8 cellular contexts compared by ENCODE assay signal in the genomic region with DNA sequence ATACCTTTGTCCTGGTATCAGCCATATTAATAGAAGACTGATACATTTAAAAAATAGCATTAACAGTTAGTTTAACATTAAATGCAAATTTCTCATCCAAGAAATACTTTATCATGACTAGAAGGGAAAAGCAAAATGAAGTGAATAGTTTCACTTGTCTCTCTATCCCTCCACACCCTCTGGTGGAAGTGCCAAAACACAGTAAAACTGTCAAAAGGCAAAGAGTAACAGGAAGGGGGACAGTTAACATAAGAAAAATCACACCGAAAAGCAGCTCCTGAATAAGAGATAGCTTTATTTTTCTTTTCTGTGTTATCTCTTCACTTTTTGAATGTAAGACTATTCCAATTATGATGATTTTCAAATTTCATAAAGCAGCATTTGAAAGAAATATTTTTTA.
DNase-seq lines count a peak whose midpoint lies in the region; ATAC-seq and TF ChIP-seq lines count a peak whose summit lies in the region.

No MANE protein-coding gene starts in this region.

- intact Hi-C loops in Calu3 (cut with micrococcal nuclease; ENCODE audit: unreplicated experiment) = loop anchor here (2.0 kb wide), 1 partner anchor 20 kb away; no protein-coding TSS in a partner anchor

- H3K4me1 Mint-ChIP-seq in activated CD4-positive, alpha-beta memory T cell treated with anti-CD3 and anti-CD28 coated beads, Interleukin-2, amount 10 ng/mL, durations not matched to agents 7 days and 5 days = peaks cover 5% of the 10 kb centered on the region
- peaks cover 8% of the 10 kb centered on the region for H3K4me1 Mint-ChIP-seq in Calu3 (ENCODE audit: low read depth, unreplicated experiment)

- H3K4me3 ChIP-seq in AG09309 (ENCODE audit: control insufficient read depth, low read depth, low read length) (no peak overlapping the region), foreskin fibroblast (ENCODE audit: low read depth in 1 of 2, low read length in 2 of 2) (no peak overlapping the region)

- BruUV-seq in Calu3 (replicated peaks; lab: Mats Ljungman, UMichigan) = no TSS peak

- DNase-seq in AG09309 (ENCODE audit: low read depth) (no peak), GM03348 (ENCODE audit: low spot score) (peak; percentile 22), NCI-H748 (lab: John Stamatoyannopoulos, UW; ENCODE audit: unreplicated experiment) (peak; percentile 60), foreskin fibroblast (no peak), Calu3 (no peak)
- DNase-seq in activated CD4-positive, alpha-beta memory T cell treated with anti-CD3 and anti-CD28 coated beads, Interleukin-2, amount 10 ng/mL, durations not matched to agents 7 days and 5 days = no peak

- H3K9me3 Mint-ChIP-seq in activated CD4-positive, alpha-beta memory T cell treated with anti-CD3 and anti-CD28 coated beads, Interleukin-2, amount 10 ng/mL, durations not matched to agents 7 days and 5 days = no peaks in the 10 kb centered on the region
- H3K9me3 Mint-ChIP-seq in Calu3 (ENCODE audit: low read depth, unreplicated experiment) = no peaks in the 10 kb centered on the region

- TF ChIP-seq CTCF in AG09309 (IDR thresholded peaks at IDR 0.05; ENCODE audit: control insufficient read depth, insufficient read depth, low read depth, low read length, missing control alignments) (peak; percentile 49), foreskin fibroblast (IDR thresholded peaks at IDR 0.05; ENCODE audit: low read depth, low read length) (peak; percentile 35), Calu3 (IDR thresholded peaks at IDR 0.05; ENCODE audit: unreplicated experiment) (no peak)

- no peak overlapping the region for H3K4me3 Mint-ChIP-seq in activated CD4-positive, alpha-beta memory T cell treated with anti-CD3 and anti-CD28 coated beads, Interleukin-2, amount 10 ng/mL, durations not matched to agents 7 days and 5 days
- H3K4me3 Mint-ChIP-seq in Calu3 (ENCODE audit: low read depth, unreplicated experiment) = no peak overlapping the region

- ATAC-seq in HG03175 (IDR thresholded peaks at IDR 0.05; ENCODE audit: unreplicated experiment) (no peak), HG02885 (IDR thresholded peaks at IDR 0.05; ENCODE audit: poor library complexity, unreplicated experiment) (no peak)

- H3K36me3 Mint-ChIP-seq in activated CD4-positive, alpha-beta memory T cell treated with anti-CD3 and anti-CD28 coated beads, Interleukin-2, amount 10 ng/mL, durations not matched to agents 7 days and 5 days (ENCODE audit: low read depth) = peaks cover 14% of the 10 kb centered on the region
- H3K36me3 Mint-ChIP-seq in Calu3 (ENCODE audit: insufficient read depth, unreplicated experiment) = no peaks in the 10 kb centered on the region

- no peak overlapping the region for H3K27ac Mint-ChIP-seq in activated CD4-positive, alpha-beta memory T cell treated with anti-CD3 and anti-CD28 coated beads, Interleukin-2, amount 10 ng/mL, durations not matched to agents 7 days and 5 days
- no peak overlapping the region for H3K27ac Mint-ChIP-seq in Calu3 (ENCODE audit: unreplicated experiment)

- no peaks in the 10 kb centered on the region for H3K27me3 Mint-ChIP-seq in activated CD4-positive, alpha-beta memory T cell treated with anti-CD3 and anti-CD28 coated beads, Interleukin-2, amount 10 ng/mL, durations not matched to agents 7 days and 5 days
- no peaks in the 10 kb centered on the region for H3K27me3 Mint-ChIP-seq in Calu3 (ENCODE audit: unreplicated experiment)

- POLR2A ChIA-PET in activated CD4-positive, alpha-beta memory T cell treated with anti-CD3 and anti-CD28 coated beads, Interleukin-2, amount 10 ng/mL, durations not matched to agents 7 days and 5 days (lab: Charles Lee) = interaction anchor here (0.7 kb wide), 1 partner anchor 248 kb away, joined by 3 read pairs; no protein-coding TSS in a partner anchor

- CTCF ChIA-PET in activated CD4-positive, alpha-beta memory T cell treated with anti-CD3 and anti-CD28 coated beads, Interleukin-2, amount 10 ng/mL, durations not matched to agents 7 days and 5 days (lab: Charles Lee) = interaction anchor here (0.7 to 1.9 kb wide), 5 partner anchors 10 to 582 kb away, joined by 3 to 4 read pairs (median 3); no protein-coding TSS in a partner anchor
- CTCF ChIA-PET in Calu3 (lab: Charles Lee) = no interaction called here

Comparison
In these comparisons a context has a peak if more than half of its experiments do, and no peak if none do; other contexts are left out.
1. DNase-seq: peak in GM03348 (single experiment) and NCI-H748 (single experiment); none in AG09309 (single experiment), foreskin fibroblast (0 of 2), activated CD4-positive, alpha-beta memory T cell treated with anti-CD3 and anti-CD28 coated beads, Interleukin-2, amount 10 ng/mL, durations not matched to agents 7 days and 5 days (single experiment) and Calu3 (single experiment).